ENCODE assay signal across 1 cellular context in genomic region chr4:67545996-67546356, GRCh38.
A peak's percentile ranks its signal among the peaks of the same experiment; 100 is the strongest.
TF ChIP-seq lines count a peak whose summit lies in the region.

No MANE protein-coding gene starts in this region.

TF ChIP-seq in K562, 482 proteins besides CTCF, POLR2A, EP300 and RAD21:
- no peak for TF ChIP-seq HINFP (tag; conservative IDR thresholded peaks at IDR 0.05; ENCODE audit: low read depth)
- TF ChIP-seq JUNB (CRISPR knock-in tag; conservative IDR thresholded peaks at IDR 0.05) = no peak
- TF ChIP-seq MGA (IDR thresholded peaks at IDR 0.05) = 0 out of 2 replicates have a peak, but pooled peaks have one; percentile 12
- TF ChIP-seq JUN (IDR thresholded peaks at IDR 0.05; ENCODE audit: borderline replicate concordance, low read depth, low read length) = no peak
- TF ChIP-seq JUN (CRISPR knock-in tag; IDR thresholded peaks at IDR 0.05; ENCODE audit: borderline replicate concordance) = no peak
- peak; percentile 49 for TF ChIP-seq RFX1 (IDR thresholded peaks at IDR 0.05)
TF ChIP-seq in K562: peak in this region for 2.
